Comparison of ENCODE assay signal across 27 cellular contexts in the genomic region with DNA sequence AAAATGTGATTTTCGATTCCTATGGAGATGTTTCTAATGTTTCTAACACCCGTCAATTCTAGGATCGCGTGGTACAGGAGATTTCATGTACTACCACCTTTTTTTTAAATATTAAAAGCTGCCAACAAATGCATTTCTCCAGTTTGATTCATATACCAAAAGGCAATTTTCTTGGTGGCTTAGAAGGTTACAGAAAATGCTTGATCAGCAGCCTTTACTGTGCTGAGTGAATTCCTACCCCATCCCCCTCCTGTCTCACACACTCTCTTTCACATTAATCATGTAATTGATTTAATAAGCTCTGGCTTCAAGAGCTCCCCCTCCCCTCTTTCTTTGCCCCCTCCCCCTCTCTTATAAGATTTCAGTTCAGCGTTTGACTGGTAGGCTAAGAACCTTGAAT.
"Had no signal": no experiment of that assay in that cellular context is flagged by ENCODE, and none has a peak within 500 bp of the region (broad histone marks: within the 10 kb centered on the region; RNA-seq: fewer than 3 reads in every experiment).

No MANE protein-coding gene starts in this region.

- H3K36me3 ChIP-seq: breast epithelium, SJSA1 had no signal

- DNase-seq: activated CD4-positive, alpha-beta T cell treated with anti-CD3 and anti-CD28 coated beads, Interleukin-2, amount 10 ng/mL, durations not matched to agents 24 days and 14 days; activated CD4-positive, alpha-beta T cell treated with anti-CD3 and anti-CD28 coated beads, Interleukin-2, amount 50 U/mL, for 4 hours; activated CD8-positive, alpha-beta T cell treated with anti-CD3 and anti-CD28 coated beads for 36 hours; activated gamma-delta T cell; activated naive CD4-positive, alpha-beta T cell treated with Interleukin-2 at 50 U/mL for 16 hours; activated naive CD8-positive, alpha-beta T cell treated with anti-CD3 and anti-CD28 coated beads, Interleukin-2, amount 10 ng/mL, durations not matched to agents 7 days and 5 days; activated T-cell treated with anti-CD3 and anti-CD28 coated beads, Interleukin-2, amount 50 U/mL, for 24 hours; amygdala; body of pancreas; NCI-H1092 treated with DMSO at 0.1 percent for 48 hours; NCI-H1417; NCI-H146; NCI-H187; NCI-H2029 treated with DMSO at 0.1 percent for 48 hours; NCI-H2171 treated with DMSO at 0.1 percent for 48 hours; NCI-H2227 treated with DMSO at 0.1 percent for 48 hours; NCI-H446; NCI-H510A treated with DMSO at 0.1 percent for 48 hours; NCI-H526 treated with DMSO at 0.1 percent for 48 hours; NCI-H774; SHP77 treated with DMSO at 0.1 percent for 48 hours; SK-N-SH had no signal

- H3K27ac ChIP-seq: body of pancreas, breast epithelium, SJSA1 had no signal

- H3K4me2 ChIP-seq: SK-N-SH had no signal

- H3K4me3 ChIP-seq: body of pancreas, breast epithelium, SJSA1 had no signal

- H3K9me2 ChIP-seq: SK-N-SH had no signal

- H3K27me3 ChIP-seq: body of pancreas, breast epithelium, SJSA1 had no signal

- ATAC-seq: activated CD8-positive, alpha-beta T cell treated with anti-CD3 and anti-CD28 coated beads for 36 hours; body of pancreas; Panc1 had no signal

- FAIRE-seq: astrocyte, TTC549 had no signal

- H3K9me3 ChIP-seq: body of pancreas, breast epithelium, SK-N-SH had no signal

- H3K4me1 ChIP-seq: body of pancreas, breast epithelium, SJSA1 had no signal

- H3K9ac ChIP-seq: SK-N-SH had no signal
